27 cellular contexts compared by ENCODE assay signal in the genomic region with DNA sequence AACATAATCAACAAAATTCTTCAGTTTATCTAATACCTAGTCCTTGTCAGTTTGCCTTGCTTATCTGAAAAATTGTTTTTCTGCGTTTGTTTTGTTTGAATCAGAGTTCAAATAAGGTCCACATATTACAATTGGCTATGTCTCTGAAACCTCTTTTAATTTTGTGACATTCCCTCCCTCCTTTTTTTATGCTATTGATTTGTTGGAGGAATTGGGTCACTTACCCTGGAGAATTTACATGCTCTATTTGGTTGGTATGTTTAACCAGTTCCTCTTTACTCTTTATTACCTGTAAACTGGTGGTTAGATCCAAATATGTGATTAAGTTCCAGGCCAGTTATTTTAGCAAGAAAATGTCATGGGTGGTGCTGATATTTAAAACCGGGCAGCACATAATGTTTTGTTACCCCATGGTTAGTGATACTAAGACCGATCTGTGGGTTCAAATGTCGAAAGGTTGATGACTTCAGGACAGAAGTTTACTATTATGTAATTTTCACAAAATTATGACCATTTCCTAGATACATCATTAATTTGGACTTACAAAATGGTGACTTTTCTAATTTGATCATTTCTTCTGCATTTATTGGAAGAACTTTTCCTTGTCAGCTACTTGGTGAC.
"Had no signal": no experiment of that assay in that cellular context is flagged by ENCODE, and none has a peak within 500 bp of the region (broad histone marks: within the 10 kb centered on the region; RNA-seq: fewer than 3 reads in every experiment).

No MANE protein-coding gene starts in this region.

- H2AFZ ChIP-seq: hepatocyte had no signal

- H3K9me3 Mint-ChIP-seq: mesothelial cell of epicardium; naive B cell; natural killer cell treated with Interleukin-12 subunit alpha and Interleukin-12 subunit beta and Interleukin-15 and Interleukin-18, amount 100 ng/mL, for 72 hours; neural crest cell; stimulated activated naive CD8-positive, alpha-beta T cell treated with anti-CD3 and anti-CD28 coated beads, Interleukin-15, amount 100 ng/mL, for 72 hours had no signal

- H3K4me3 ChIP-seq: dorsolateral prefrontal cortex, gastroesophageal sphincter, heart left ventricle, hepatocyte, mucosa of descending colon, pancreas, smooth muscle cell, suprapubic skin, vagina had no signal

- H3K4me3 Mint-ChIP-seq: mesothelial cell of epicardium; naive B cell; natural killer cell treated with Interleukin-12 subunit alpha and Interleukin-12 subunit beta and Interleukin-15 and Interleukin-18, amount 100 ng/mL, for 72 hours; neural crest cell; stimulated activated naive CD8-positive, alpha-beta T cell treated with anti-CD3 and anti-CD28 coated beads, Interleukin-15, amount 100 ng/mL, for 72 hours had no signal

- FAIRE-seq: colon, pancreas had no signal

- H3K27me3 ChIP-seq: dorsolateral prefrontal cortex, gastroesophageal sphincter, heart left ventricle, hepatocyte, neutrophil, pancreas, suprapubic skin, vagina had no signal

- ATAC-seq: gastroesophageal sphincter; heart left ventricle; left colon; natural killer cell treated with Interleukin-12 subunit alpha and Interleukin-12 subunit beta and Interleukin-15 and Interleukin-18, amount 100 ng/mL, for 72 hours; pancreas; sciatic nerve; stimulated activated naive CD8-positive, alpha-beta T cell treated with anti-CD3 and anti-CD28 coated beads, Interleukin-15, amount 100 ng/mL, for 72 hours had no signal

- H3K4me2 ChIP-seq: hepatocyte, smooth muscle cell had no signal

- H3K4me1 Mint-ChIP-seq: mesothelial cell of epicardium; neural crest cell; stimulated activated naive CD8-positive, alpha-beta T cell treated with anti-CD3 and anti-CD28 coated beads, Interleukin-15, amount 100 ng/mL, for 72 hours had no signal

- H3K27ac ChIP-seq: dorsolateral prefrontal cortex, gastroesophageal sphincter, heart left ventricle, hepatocyte, neutrophil, pancreas, suprapubic skin, vagina had no signal

- H3K36me3 ChIP-seq: neutrophil, pancreas had no signal

- H3K4me1 ChIP-seq: gastroesophageal sphincter, heart left ventricle, pancreas, suprapubic skin, vagina had no signal

- DNase-seq: dorsolateral prefrontal cortex; effector CD4-positive, alpha-beta T cell; foreskin fibroblast; heart left ventricle; left colon; mesenchymal stem cell; mucosa of descending colon; naive B cell; pancreas; stimulated activated CD4-positive, alpha-beta T cell treated with anti-CD3 and anti-CD28 coated beads, Interleukin-12 subunit alpha, Interleukin-12 subunit beta, amount 100 ng/mL, for 4 hours; stimulated activated CD4-positive, alpha-beta T cell treated with anti-CD3 and anti-CD28 coated beads, Interleukin-1b, Interleukin-23, amount 100 ng/mL, for 48 hours; stimulated activated CD4-positive, alpha-beta T cell treated with anti-CD3 and anti-CD28 coated beads, Interleukin-4, amount 100 ng/mL, for 1 hour; stimulated activated CD8-positive, alpha-beta memory T cell treated with anti-CD3 and anti-CD28 coated beads, Interleukin-4, amount 100 ng/mL, for 48 hours; stimulated activated naive CD4-positive, alpha-beta T cell; stimulated activated naive CD8-positive, alpha-beta T cell treated with anti-CD3 and anti-CD28 coated beads, Interleukin-15, amount 100 ng/mL, for 72 hours; trophoblast cell had no signal

- H3K27ac Mint-ChIP-seq: mesothelial cell of epicardium; naive B cell; natural killer cell treated with Interleukin-12 subunit alpha and Interleukin-12 subunit beta and Interleukin-15 and Interleukin-18, amount 100 ng/mL, for 72 hours had no signal

- H3K79me2 ChIP-seq: hepatocyte had no signal

- H3K27me3 Mint-ChIP-seq: naive B cell; natural killer cell treated with Interleukin-12 subunit alpha and Interleukin-12 subunit beta and Interleukin-15 and Interleukin-18, amount 100 ng/mL, for 72 hours; stimulated activated naive CD8-positive, alpha-beta T cell treated with anti-CD3 and anti-CD28 coated beads, Interleukin-15, amount 100 ng/mL, for 72 hours had no signal

- H3K9me3 ChIP-seq: gastroesophageal sphincter, heart left ventricle, mucosa of descending colon, neutrophil, pancreas, suprapubic skin, vagina had no signal
